Comparison of ENCODE assay signal across 14 cellular contexts in genomic region chr2:236748385-236748784, GRCh38.
A peak's percentile ranks its signal among the peaks of the same experiment; 100 is the strongest.
DNase-seq lines count a peak whose midpoint lies in the region; ATAC-seq, FAIRE-seq and TF ChIP-seq lines count a peak whose summit lies in the region.
"Had no signal": no experiment of that assay in that cellular context is flagged by ENCODE, and none has a peak within 500 bp of the region (broad histone marks: within the 10 kb centered on the region; RNA-seq: fewer than 3 reads in every experiment).

No MANE protein-coding gene starts in this region.

- H3K9ac ChIP-seq in BLaER1, result no peak overlapping the region; the same call in 1 of the 2 replicates
- no peak overlapping the region for H3K9ac ChIP-seq in PC-3 (ENCODE audit: low read length)
- no peak overlapping the region for H3K9ac ChIP-seq in neuronal stem cell (ENCODE audit: low read depth, low read length, poor library complexity)

- H2BK15ac ChIP-seq in neuronal stem cell (ENCODE audit: low read length), result no peak overlapping the region

- no peak overlapping the region for H2AK5ac ChIP-seq in neuronal stem cell (ENCODE audit: low read depth, low read length)

- no peaks in the 10 kb centered on the region for H3K79me1 ChIP-seq in neuronal stem cell (ENCODE audit: low read depth, low read length)

- H3K4me2 ChIP-seq in BLaER1 (peak overlapping the region; percentile 92), PC-3 (ENCODE audit: low read length) (no peak overlapping the region), neuronal stem cell (ENCODE audit: insufficient read depth, low read length, poor library complexity, severe bottlenecking) (no peak overlapping the region)

- CTCF ChIA-PET in PC-3 (lab: Charles Lee), result no interaction called here

- no peak overlapping the region for H2AFZ ChIP-seq in PC-3 (ENCODE audit: low read length)
- no peak overlapping the region for H2AFZ ChIP-seq in neuronal stem cell (ENCODE audit: low read length)

- H3K36me3 ChIP-seq in BLaER1 (no peaks in the 10 kb centered on the region), PC-3 (ENCODE audit: low read depth, low read length) (no peaks in the 10 kb centered on the region), neuronal stem cell (replicated peaks in 1 of 2; ENCODE audit: control insufficient read depth in 2 of 2, insufficient read depth in 2 of 2, low read length in 2 of 2) (no peaks in the 10 kb centered on the region)

- H3K4me1 ChIP-seq in BLaER1 (peaks cover 100% of the 10 kb centered on the region), PC-3 (ENCODE audit: insufficient read depth, low read length) (peaks cover 67% of the 10 kb centered on the region), neuronal stem cell (ENCODE audit: control insufficient read depth in 2 of 2, insufficient read depth in 1 of 2, low read depth in 1 of 2, low read length in 2 of 2) (peaks cover 22 to 27% of the 10 kb centered on the region in 2 donors)

- H2BK5ac ChIP-seq in neuronal stem cell (ENCODE audit: low read length), result no peak overlapping the region

- no peak overlapping the region for H2BK120ac ChIP-seq in neuronal stem cell (ENCODE audit: low read depth, low read length)

- H3K9me3 ChIP-seq in BLaER1, result no peaks in the 10 kb centered on the region
- no peaks in the 10 kb centered on the region for H3K9me3 ChIP-seq in PC-3 (ENCODE audit: low read length)
- H3K9me3 ChIP-seq in neuronal stem cell (replicated peaks in 1 of 2; ENCODE audit: control insufficient read depth in 2 of 2, insufficient read depth in 1 of 2, low read depth in 1 of 2, low read length in 2 of 2), result no peaks in the 10 kb centered on the region

- BruUV-seq in PC-3 (replicated peaks; lab: Mats Ljungman, UMichigan), result no TSS peak

- no peak overlapping the region for H3K4ac ChIP-seq in neuronal stem cell (ENCODE audit: low read length)

- ATAC-seq in PC-3 (no peak), HG02884 (IDR thresholded peaks at IDR 0.05; ENCODE audit: unreplicated experiment) (no peak)
- ATAC-seq: activated T-cell treated with anti-CD3 and anti-CD28 coated beads, Interleukin-2, amount 50 U/mL, for 72 hours; K562 had no signal

- no peaks in the 10 kb centered on the region for H3K9me2 ChIP-seq in PC-3 (replicated peaks; ENCODE audit: low read length)

- POLR2A ChIA-PET in PC-3 (lab: Charles Lee; ENCODE audit: unreplicated experiment), result no interaction called here

- FAIRE-seq in GM19239 (lab: Jason Lieb, UNC), result no peak
- FAIRE-seq: K562 had no signal

- H3K18ac ChIP-seq in neuronal stem cell (ENCODE audit: low read length), result peak overlapping the region; percentile 21

- H4K8ac ChIP-seq in neuronal stem cell (ENCODE audit: low read depth, low read length), result no peak overlapping the region

- H3K27ac ChIP-seq in BLaER1 (peak overlapping the region; percentile 78), PC-3 (ENCODE audit: low read length) (peak overlapping the region; percentile 66), neuronal stem cell (replicated peaks; ENCODE audit: low read length) (no peak overlapping the region)

- TF ChIP-seq CTCF in PC-3 (conservative IDR thresholded peaks at IDR 0.05; ENCODE audit: low read depth, low read length), result no peak
- no peak for TF ChIP-seq CTCF in fibroblast of pulmonary artery (IDR thresholded peaks at IDR 0.05; ENCODE audit: low read length, missing control alignments)

- H3K4me3 ChIP-seq in BLaER1 (no peak overlapping the region), PC-3 (ENCODE audit: low read length) (no peak overlapping the region), fibroblast of pulmonary artery (replicated peaks; ENCODE audit: low read depth, low read length) (no peak overlapping the region), neuronal stem cell (ENCODE audit: low read length in 2 of 2) (no peak overlapping the region)
- H3K4me3 ChIP-seq: K562 had no signal

- DNase-seq in PC-3 (no peak), fibroblast of pulmonary artery (ENCODE audit: low read depth) (peak; percentile 23), neuronal stem cell (ENCODE audit: low spot score) (no peak), NCI-H2107 treated with DMSO at 0.1 percent for 48 hours (lab: John Stamatoyannopoulos, UW; ENCODE audit: unreplicated experiment) (no peak), NCI-H2196 (lab: John Stamatoyannopoulos, UW; ENCODE audit: unreplicated experiment) (no peak), GM19239 (ENCODE audit: insufficient read length, low spot score) (no peak)
- DNase-seq: activated T-cell treated with anti-CD3 and anti-CD28 coated beads, Interleukin-2, amount 50 U/mL, for 72 hours; DMS53; effector CD8-positive, alpha-beta T cell; NCI-H187 treated with DMSO at 0.1 percent for 48 hours; NK-92 treated with Interleukin-12 subunit alpha and Interleukin-12 subunit beta, amount 100 ng/mL, for 24 hours had no signal

- H3K27me3 ChIP-seq in BLaER1 (no peaks in the 10 kb centered on the region), PC-3 (ENCODE audit: low read length) (no peaks in the 10 kb centered on the region), neuronal stem cell (ENCODE audit: control insufficient read depth in 3 of 3, insufficient read depth in 3 of 3, low read depth in 1 of 3, low read length in 3 of 3) (no peaks in the 10 kb centered on the region)

- peak overlapping the region; percentile 15 for H3K14ac ChIP-seq in neuronal stem cell (ENCODE audit: low read length)

- intact Hi-C loops in PC-3 (cut with micrococcal nuclease), result loop anchor here (2.0 kb wide), 1 partner anchor 278 kb away; no protein-coding TSS in a partner anchor

- H3K79me2 ChIP-seq in PC-3 (ENCODE audit: low read length), result no peaks in the 10 kb centered on the region

- H4K20me1 ChIP-seq in BLaER1 (no peaks in the 10 kb centered on the region), PC-3 (ENCODE audit: low read length) (no peaks in the 10 kb centered on the region)

- no peak overlapping the region for H3K23ac ChIP-seq in neuronal stem cell (ENCODE audit: low read depth, low read length, poor library complexity)

- H4K91ac ChIP-seq in neuronal stem cell (ENCODE audit: low read depth, low read length, poor library complexity), result no peak overlapping the region

- peak overlapping the region; percentile 10 for H2BK12ac ChIP-seq in neuronal stem cell (ENCODE audit: low read length)

- no peaks in the 10 kb centered on the region for H3F3A ChIP-seq in PC-3 (ENCODE audit: low read length, unreplicated experiment)

- WGBS in neuronal stem cell (ENCODE audit: extremely low coverage in 2 of 2, insufficient read length in 2 of 2, insufficient replicate concordance in 1 of 2), 2 donors, result no CpG with 5 or more reads among the region's 9 CpGs
